ENCODE assay signal across 21 cellular contexts in the genomic region with DNA sequence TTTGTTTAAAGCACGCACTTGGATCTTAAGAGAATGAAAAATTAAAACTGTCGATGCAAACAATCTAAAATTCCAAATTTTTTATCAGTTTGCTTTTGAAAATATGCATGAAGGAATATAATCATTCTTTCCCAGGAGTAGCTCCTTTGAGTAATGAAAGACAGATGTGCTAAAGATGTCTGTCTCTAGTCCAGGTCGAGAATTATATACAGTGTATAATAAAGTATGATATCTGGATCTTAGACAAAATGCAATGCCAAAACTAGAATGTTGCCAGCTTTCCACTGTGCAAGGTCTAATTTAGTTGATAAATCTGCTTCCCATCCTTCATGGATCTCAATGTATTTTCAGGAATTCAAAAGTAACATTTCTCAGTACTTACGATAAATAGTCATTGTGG.
"Had no signal": no experiment of that assay in that cellular context is flagged by ENCODE, and none has a peak within 500 bp of the region (broad histone marks: within the 10 kb centered on the region; RNA-seq: fewer than 3 reads in every experiment).

No MANE protein-coding gene starts in this region.

- H3K4me1 ChIP-seq: foreskin keratinocyte, left ventricle myocardium inferior, lower lobe of right lung, parathyroid adenoma, psoas muscle, right lobe of liver, suprapubic skin, thyroid gland had no signal

- DNase-seq: cortex of kidney; dorsolateral prefrontal cortex; effector memory CD4-positive, alpha-beta T cell; foreskin keratinocyte; heart left ventricle; hypothalamus; islet precursor cell; left ventricle myocardium inferior; lower lobe of right lung; midbrain; psoas muscle; retina; right lobe of liver; stimulated activated CD4-positive, alpha-beta T cell treated with anti-CD3 and anti-CD28 coated beads, Interleukin-4, amount 100 ng/mL, for 1 hour; stimulated activated CD8-positive, alpha-beta memory T cell treated with anti-CD3 and anti-CD28 coated beads, Interleukin-4, amount 100 ng/mL, for 48 hours; stimulated activated naive CD8-positive, alpha-beta T cell treated with anti-CD3 and anti-CD28 coated beads, Interleukin-15, Interleukin-2, amounts not matched to agents 100 U/mL and 50 U/mL, for 24 hours; thyroid gland had no signal

- H3K9me3 ChIP-seq: heart left ventricle, left ventricle myocardium inferior, lower lobe of right lung, psoas muscle, right lobe of liver, suprapubic skin, thyroid gland had no signal

- FAIRE-seq: endometrium, urothelium cell line had no signal

- H3K4me3 ChIP-seq: dorsolateral prefrontal cortex, heart left ventricle, left ventricle myocardium inferior, lower lobe of right lung, psoas muscle, right lobe of liver, suprapubic skin, thyroid gland had no signal

- H2AFZ ChIP-seq: parathyroid adenoma had no signal

- H3K27me3 ChIP-seq: foreskin keratinocyte, right lobe of liver, suprapubic skin, thyroid gland had no signal

- H3K36me3 ChIP-seq: heart left ventricle, left ventricle myocardium inferior, lower lobe of right lung, right lobe of liver, suprapubic skin, thyroid gland had no signal

- H3K9ac ChIP-seq: parathyroid adenoma had no signal

- H3K27ac ChIP-seq: dorsolateral prefrontal cortex, foreskin keratinocyte, heart left ventricle, left ventricle myocardium inferior, lower lobe of right lung, parathyroid adenoma, psoas muscle, right lobe of liver, suprapubic skin, thyroid gland had no signal
